In the genomic region with DNA sequence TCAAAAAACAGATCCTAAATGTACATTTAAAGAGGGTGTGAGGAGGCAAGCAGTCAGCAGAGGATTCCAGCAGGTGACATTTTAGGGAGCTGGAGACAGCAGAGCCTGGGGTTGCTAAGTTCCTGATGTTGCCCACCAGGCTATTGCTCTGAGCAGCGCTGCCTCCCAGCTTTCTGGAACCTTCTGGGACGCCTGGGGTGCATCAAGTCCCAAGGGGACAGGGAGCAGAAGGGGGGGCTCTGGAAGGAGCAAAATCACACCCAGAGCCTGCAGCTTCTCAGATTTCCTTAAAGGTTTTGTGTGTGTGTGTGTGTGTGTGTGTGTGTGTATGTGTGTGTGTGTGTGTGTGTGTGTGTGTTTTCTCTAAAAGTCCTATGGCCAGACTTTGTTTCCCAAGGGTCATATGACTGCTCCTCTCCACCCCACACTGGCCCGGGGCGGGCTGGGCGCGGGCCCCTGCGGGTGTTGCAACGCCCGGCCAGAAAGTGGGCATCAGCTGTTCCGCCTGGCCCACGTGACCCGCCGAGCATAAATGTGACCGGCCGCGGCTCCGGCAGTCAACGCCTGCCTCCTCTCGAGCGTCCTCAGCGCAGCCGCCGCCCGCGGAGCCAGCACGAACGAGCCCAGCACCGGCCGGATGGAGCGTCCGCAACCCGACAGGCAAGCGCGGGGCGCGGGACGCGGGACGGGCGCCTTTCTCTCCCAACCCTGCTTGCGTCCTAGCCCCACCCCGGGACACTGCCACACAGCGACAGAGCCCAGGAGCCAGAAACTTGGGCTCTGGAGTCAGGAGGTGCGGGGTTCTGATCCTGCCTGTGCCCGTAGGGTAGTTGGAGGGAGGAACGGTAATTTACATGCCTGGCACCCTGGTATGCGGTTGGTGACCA, we compare ENCODE assay signal across 1 cellular context.
A peak's percentile ranks its signal among the peaks of the same experiment; 100 is the strongest.
TF ChIP-seq lines count a peak whose summit lies in the region.

Gene HMOX1, plus strand, starts transcription at position 560 of the 887 bp plus-strand sequence. Its CDS starts 78 bp downstream, at position 638.

TF ChIP-seq in HepG2, 621 proteins besides CTCF, POLR2A, EP300 and RAD21 (continued from another document and continues in another):
- TF ChIP-seq EHMT2 (IDR thresholded peaks at IDR 0.05; ENCODE audit: borderline replicate concordance, low read depth, low read length) (no peak), REXO4 (CRISPR knock-in tag; IDR thresholded peaks at IDR 0.05; ENCODE audit: borderline replicate concordance) (no peak), ZNF496 (CRISPR knock-in tag; IDR thresholded peaks at IDR 0.05; ENCODE audit: insufficient replicate concordance) (no peak), ZNF772 (CRISPR knock-in tag; IDR thresholded peaks at IDR 0.05) (0 out of 2 replicates have a peak, but pooled peaks have one; percentile 82), ZNF670 (CRISPR knock-in tag; IDR thresholded peaks at IDR 0.05; ENCODE audit: borderline replicate concordance) (0 out of 2 replicates have a peak, but pooled peaks have one; percentile 28), ETV5 (CRISPR knock-in tag; IDR thresholded peaks at IDR 0.05; ENCODE audit: borderline replicate concordance) (peak; percentile 70), PHB2 (IDR thresholded peaks at IDR 0.05; ENCODE audit: partially characterized antibody) (no peak), GLMP (CRISPR knock-in tag; IDR thresholded peaks at IDR 0.05; ENCODE audit: borderline replicate concordance) (no peak), ZZZ3 (CRISPR knock-in tag; IDR thresholded peaks at IDR 0.05; ENCODE audit: borderline replicate concordance) (no peak), IKZF5 (CRISPR knock-in tag; IDR thresholded peaks at IDR 0.05) (peak; percentile 76; the same call in 1 of the 2 replicates), MTERF4 (CRISPR knock-in tag; IDR thresholded peaks at IDR 0.05) (peak; percentile 60; the same call in 1 of the 2 replicates), ZNF720 (CRISPR knock-in tag; IDR thresholded peaks at IDR 0.05) (no peak), NRL (CRISPR knock-in tag; IDR thresholded peaks at IDR 0.05; ENCODE audit: borderline replicate concordance) (no peak), GTF3A (CRISPR knock-in tag; conservative IDR thresholded peaks at IDR 0.05) (no peak), EED (CRISPR knock-in tag; IDR thresholded peaks at IDR 0.05) (no peak; the same call in 1 of the 2 replicates), AGO1 (IDR thresholded peaks at IDR 0.05; ENCODE audit: low read depth, low read length, poor library complexity, severe bottlenecking) (no peak), CBFB (CRISPR knock-in tag; IDR thresholded peaks at IDR 0.05) (peak; percentile 85), ZNF20 (CRISPR knock-in tag; IDR thresholded peaks at IDR 0.05) (no peak), ZFP82 (CRISPR knock-in tag; IDR thresholded peaks at IDR 0.05; ENCODE audit: borderline replicate concordance) (no peak), ETS1 (CRISPR knock-in tag; IDR thresholded peaks at IDR 0.05) (no peak), TBX2 (CRISPR knock-in tag; IDR thresholded peaks at IDR 0.05; ENCODE audit: borderline replicate concordance) (peak; percentile 81; the same call in 1 of the 2 replicates), ZNF570 (CRISPR knock-in tag; IDR thresholded peaks at IDR 0.05; ENCODE audit: borderline replicate concordance) (no peak), ZBTB14 (CRISPR knock-in tag; IDR thresholded peaks at IDR 0.05) (no peak), KDM6A (CRISPR knock-in tag; IDR thresholded peaks at IDR 0.05; ENCODE audit: low read depth) (0 out of 2 replicates have a peak, but pooled peaks have one; percentile 19), HNRNPH1 (optimal IDR thresholded peaks at IDR 0.05; ENCODE audit: low read depth, low read length) (no peak), SKI (IDR thresholded peaks at IDR 0.05; ENCODE audit: partially characterized antibody) (peak; percentile 59), ZNF792 (CRISPR knock-in tag; IDR thresholded peaks at IDR 0.05) (peak; percentile 33; the same call in 1 of the 2 replicates), NR2F6 (IDR thresholded peaks at IDR 0.05) (no peak), NR2F6 (CRISPR knock-in tag; IDR thresholded peaks at IDR 0.05) (peak; percentile 73; the same call in 1 of the 2 replicates), HNRNPUL1 (IDR thresholded peaks at IDR 0.05; ENCODE audit: low read depth, low read length) (no peak), PCBP1 (IDR thresholded peaks at IDR 0.05; ENCODE audit: borderline replicate concordance, low read depth, low read length) (no peak), ZNF580 (CRISPR knock-in tag; IDR thresholded peaks at IDR 0.05; ENCODE audit: borderline replicate concordance, low read depth) (peak; percentile 86)
- TF ChIP-seq, protein P1, sequence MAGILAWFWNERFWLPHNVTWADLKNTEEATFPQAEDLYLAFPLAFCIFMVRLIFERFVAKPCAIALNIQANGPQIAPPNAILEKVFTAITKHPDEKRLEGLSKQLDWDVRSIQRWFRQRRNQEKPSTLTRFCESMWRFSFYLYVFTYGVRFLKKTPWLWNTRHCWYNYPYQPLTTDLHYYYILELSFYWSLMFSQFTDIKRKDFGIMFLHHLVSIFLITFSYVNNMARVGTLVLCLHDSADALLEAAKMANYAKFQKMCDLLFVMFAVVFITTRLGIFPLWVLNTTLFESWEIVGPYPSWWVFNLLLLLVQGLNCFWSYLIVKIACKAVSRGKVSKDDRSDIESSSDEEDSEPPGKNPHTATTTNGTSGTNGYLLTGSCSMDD (CRISPR knock-in tag; IDR thresholded peaks at IDR 0.05): no peak
- TF ChIP-seq, protein P2, sequence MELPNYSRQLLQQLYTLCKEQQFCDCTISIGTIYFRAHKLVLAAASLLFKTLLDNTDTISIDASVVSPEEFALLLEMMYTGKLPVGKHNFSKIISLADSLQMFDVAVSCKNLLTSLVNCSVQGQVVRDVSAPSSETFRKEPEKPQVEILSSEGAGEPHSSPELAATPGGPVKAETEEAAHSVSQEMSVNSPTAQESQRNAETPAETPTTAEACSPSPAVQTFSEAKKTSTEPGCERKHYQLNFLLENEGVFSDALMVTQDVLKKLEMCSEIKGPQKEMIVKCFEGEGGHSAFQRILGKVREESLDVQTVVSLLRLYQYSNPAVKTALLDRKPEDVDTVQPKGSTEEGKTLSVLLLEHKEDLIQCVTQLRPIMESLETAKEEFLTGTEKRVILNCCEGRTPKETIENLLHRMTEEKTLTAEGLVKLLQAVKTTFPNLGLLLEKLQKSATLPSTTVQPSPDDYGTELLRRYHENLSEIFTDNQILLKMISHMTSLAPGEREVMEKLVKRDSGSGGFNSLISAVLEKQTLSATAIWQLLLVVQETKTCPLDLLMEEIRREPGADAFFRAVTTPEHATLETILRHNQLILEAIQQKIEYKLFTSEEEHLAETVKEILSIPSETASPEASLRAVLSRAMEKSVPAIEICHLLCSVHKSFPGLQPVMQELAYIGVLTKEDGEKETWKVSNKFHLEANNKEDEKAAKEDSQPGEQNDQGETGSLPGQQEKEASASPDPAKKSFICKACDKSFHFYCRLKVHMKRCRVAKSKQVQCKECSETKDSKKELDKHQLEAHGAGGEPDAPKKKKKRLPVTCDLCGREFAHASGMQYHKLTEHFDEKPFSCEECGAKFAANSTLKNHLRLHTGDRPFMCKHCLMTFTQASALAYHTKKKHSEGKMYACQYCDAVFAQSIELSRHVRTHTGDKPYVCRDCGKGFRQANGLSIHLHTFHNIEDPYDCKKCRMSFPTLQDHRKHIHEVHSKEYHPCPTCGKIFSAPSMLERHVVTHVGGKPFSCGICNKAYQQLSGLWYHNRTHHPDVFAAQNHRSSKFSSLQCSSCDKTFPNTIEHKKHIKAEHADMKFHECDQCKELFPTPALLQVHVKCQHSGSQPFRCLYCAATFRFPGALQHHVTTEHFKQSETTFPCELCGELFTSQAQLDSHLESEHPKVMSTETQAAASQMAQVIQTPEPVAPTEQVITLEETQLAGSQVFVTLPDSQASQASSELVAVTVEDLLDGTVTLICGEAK (IDR thresholded peaks at IDR 0.05): no peak
- TF ChIP-seq, protein P2 (CRISPR knock-in tag; IDR thresholded peaks at IDR 0.05): no peak; the same call in 1 of the 2 replicates
- TF ChIP-seq, protein P3, sequence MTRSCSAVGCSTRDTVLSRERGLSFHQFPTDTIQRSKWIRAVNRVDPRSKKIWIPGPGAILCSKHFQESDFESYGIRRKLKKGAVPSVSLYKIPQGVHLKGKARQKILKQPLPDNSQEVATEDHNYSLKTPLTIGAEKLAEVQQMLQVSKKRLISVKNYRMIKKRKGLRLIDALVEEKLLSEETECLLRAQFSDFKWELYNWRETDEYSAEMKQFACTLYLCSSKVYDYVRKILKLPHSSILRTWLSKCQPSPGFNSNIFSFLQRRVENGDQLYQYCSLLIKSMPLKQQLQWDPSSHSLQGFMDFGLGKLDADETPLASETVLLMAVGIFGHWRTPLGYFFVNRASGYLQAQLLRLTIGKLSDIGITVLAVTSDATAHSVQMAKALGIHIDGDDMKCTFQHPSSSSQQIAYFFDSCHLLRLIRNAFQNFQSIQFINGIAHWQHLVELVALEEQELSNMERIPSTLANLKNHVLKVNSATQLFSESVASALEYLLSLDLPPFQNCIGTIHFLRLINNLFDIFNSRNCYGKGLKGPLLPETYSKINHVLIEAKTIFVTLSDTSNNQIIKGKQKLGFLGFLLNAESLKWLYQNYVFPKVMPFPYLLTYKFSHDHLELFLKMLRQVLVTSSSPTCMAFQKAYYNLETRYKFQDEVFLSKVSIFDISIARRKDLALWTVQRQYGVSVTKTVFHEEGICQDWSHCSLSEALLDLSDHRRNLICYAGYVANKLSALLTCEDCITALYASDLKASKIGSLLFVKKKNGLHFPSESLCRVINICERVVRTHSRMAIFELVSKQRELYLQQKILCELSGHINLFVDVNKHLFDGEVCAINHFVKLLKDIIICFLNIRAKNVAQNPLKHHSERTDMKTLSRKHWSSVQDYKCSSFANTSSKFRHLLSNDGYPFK (CRISPR knock-in tag; IDR thresholded peaks at IDR 0.05; ENCODE audit: borderline replicate concordance): 0 out of 2 replicates have a peak, but pooled peaks have one; percentile 28
